ENCODE assay signal across 15 cellular contexts in the genomic region with DNA sequence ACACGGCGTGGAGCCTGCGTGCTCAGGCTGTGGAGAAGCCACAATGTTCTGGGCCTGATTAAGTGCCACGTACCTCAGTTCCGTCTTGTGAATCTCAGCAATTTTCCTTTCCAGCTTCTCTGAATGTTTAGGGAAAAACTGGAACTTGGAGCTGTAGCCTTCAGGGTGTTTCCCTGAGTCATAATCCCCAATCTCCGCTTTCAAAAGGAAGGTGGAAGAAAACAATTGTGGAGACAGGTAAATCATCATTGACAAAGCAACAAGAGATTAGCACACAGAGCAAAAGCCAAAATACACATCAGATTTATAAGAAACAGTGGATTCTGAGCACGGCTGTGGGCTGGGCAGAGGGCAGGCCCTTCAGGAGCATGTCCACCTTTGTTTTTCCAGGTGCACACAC.
DNase-seq lines count a peak whose midpoint lies in the region; ATAC-seq and TF ChIP-seq lines count a peak whose summit lies in the region.
"Had no signal": no experiment of that assay in that cellular context is flagged by ENCODE, and none has a peak within 500 bp of the region (broad histone marks: within the 10 kb centered on the region; RNA-seq: fewer than 3 reads in every experiment).

No MANE protein-coding gene starts in this region.

- POLR2A ChIA-PET in MCF 10A (lab: Yijun Ruan, JAX): no interaction called here
- POLR2A ChIA-PET in CD8-positive, alpha-beta memory T cell (lab: Charles Lee): no interaction called here
- POLR2A ChIA-PET in CD8-positive, alpha-beta T cell (lab: Charles Lee): no interaction called here

- BruUV-seq in MCF 10A (replicated peaks; lab: Mats Ljungman, UMichigan): no TSS peak

- ATAC-seq in esophagus mucosa: peak; percentile 29
- no peak for ATAC-seq in activated T-cell treated with anti-CD3 and anti-CD28 coated beads, Interleukin-2, amount 50 U/mL, for 4 hours
- ATAC-seq in CD8-positive, alpha-beta T cell: no peak

- H3K36me3 ChIP-seq in breast epithelium (no peaks in the 10 kb centered on the region), adipocyte (ENCODE audit: control insufficient read depth, insufficient read depth, low read length, severe bottlenecking) (no peaks in the 10 kb centered on the region)
- H3K36me3 ChIP-seq in CD8-positive, alpha-beta memory T cell (ENCODE audit: insufficient read depth, low read length): no peaks in the 10 kb centered on the region
- H3K36me3 ChIP-seq in CD8-positive, alpha-beta T cell (ENCODE audit: insufficient read depth, low read length): no peaks in the 10 kb centered on the region
- H3K36me3 ChIP-seq: HAP-1 had no signal

- H3K4me3 ChIP-seq in breast epithelium: no peak overlapping the region
- no peak overlapping the region for H3K4me3 ChIP-seq in adipocyte (ENCODE audit: low read length)
- H3K4me3 ChIP-seq in CD8-positive, alpha-beta memory T cell (ENCODE audit: low read length): no peak overlapping the region
- H3K4me3 ChIP-seq in CD8-positive, alpha-beta T cell (ENCODE audit: low read depth, low read length): no peak overlapping the region
- H3K4me3 ChIP-seq: GM23248, HAP-1 had no signal

- CTCF ChIA-PET in MCF 10A (lab: Yijun Ruan, JAX): interaction anchor here (0.5 to 5.9 kb wide), 12 partner anchors 11 to 813 kb away, joined by 3 to 82 read pairs (median 5); no protein-coding TSS in a partner anchor
- CTCF ChIA-PET in CD8-positive, alpha-beta memory T cell (lab: Charles Lee): no interaction called here
- CTCF ChIA-PET in CD8-positive, alpha-beta T cell (lab: Charles Lee): no interaction called here

- intact Hi-C loops in MCF 10A (cut with micrococcal nuclease) (no loop called here), breast epithelium (cut with DNase I; ENCODE audit: low total_unique reads) (no loop called here), head of caudate nucleus (cut with DNase I) (loop anchor here (10.0 kb wide), 3 partner anchors 129 to 289 kb away; a partner anchor contains a TSS)
- intact Hi-C loops in CD8-positive, alpha-beta T cell (cut with DNase I, micrococcal nuclease): loop anchor here in 1 of 2 experiments (10.0 kb wide), 1 partner anchor 309 kb away; no protein-coding TSS in a partner anchor

- no peak overlapping the region for H3K27ac ChIP-seq in breast epithelium
- no peak overlapping the region for H3K27ac ChIP-seq in CD8-positive, alpha-beta memory T cell (ENCODE audit: low read depth, low read length)
- no peak overlapping the region for H3K27ac ChIP-seq in CD8-positive, alpha-beta T cell (ENCODE audit: low read depth, low read length)
- H3K27ac ChIP-seq: 22Rv1, GM23248, HL-60 had no signal

- no peaks in the 10 kb centered on the region for H3K9me3 Mint-ChIP-seq in MCF 10A (ENCODE audit: unreplicated experiment)
- no peaks in the 10 kb centered on the region for H3K9me3 Mint-ChIP-seq in activated T-cell treated with anti-CD3 and anti-CD28 coated beads, Interleukin-2, amount 50 U/mL, for 4 hours
- H3K9me3 Mint-ChIP-seq in CD8-positive, alpha-beta memory T cell: no peaks in the 10 kb centered on the region
- H3K9me3 Mint-ChIP-seq in CD8-positive, alpha-beta T cell: no peaks in the 10 kb centered on the region

- H3K4me1 ChIP-seq in breast epithelium (no peaks in the 10 kb centered on the region), adipocyte (ENCODE audit: control insufficient read depth, insufficient read depth, low read length) (peaks cover 31% of the 10 kb centered on the region)
- H3K4me1 ChIP-seq in CD8-positive, alpha-beta memory T cell (ENCODE audit: insufficient read depth, low read length): no peaks in the 10 kb centered on the region
- peaks cover 4% of the 10 kb centered on the region for H3K4me1 ChIP-seq in CD8-positive, alpha-beta T cell (ENCODE audit: insufficient read depth, low read length)
- H3K4me1 ChIP-seq: HAP-1 had no signal

- no peaks in the 10 kb centered on the region for H3K27me3 Mint-ChIP-seq in MCF 10A (ENCODE audit: insufficient read depth, unreplicated experiment)
- no peaks in the 10 kb centered on the region for H3K27me3 Mint-ChIP-seq in activated T-cell treated with anti-CD3 and anti-CD28 coated beads, Interleukin-2, amount 50 U/mL, for 4 hours (ENCODE audit: low read depth)
- H3K27me3 Mint-ChIP-seq in CD8-positive, alpha-beta memory T cell: peaks cover 0 to 3% of the 10 kb centered on the region in 2 donors
- peaks cover 2% of the 10 kb centered on the region for H3K27me3 Mint-ChIP-seq in CD8-positive, alpha-beta T cell (ENCODE audit: low read depth)

- H3K9me3 ChIP-seq in breast epithelium (no peaks in the 10 kb centered on the region), adipocyte (ENCODE audit: control insufficient read depth, low read length) (no peaks in the 10 kb centered on the region)
- H3K9me3 ChIP-seq in CD8-positive, alpha-beta memory T cell (ENCODE audit: low read length): no peaks in the 10 kb centered on the region
- no peaks in the 10 kb centered on the region for H3K9me3 ChIP-seq in CD8-positive, alpha-beta T cell (ENCODE audit: low read length)
- H3K9me3 ChIP-seq: HAP-1 had no signal

- no peak overlapping the region for H3K27ac Mint-ChIP-seq in MCF 10A (ENCODE audit: low read depth, unreplicated experiment)
- H3K27ac Mint-ChIP-seq in CD8-positive, alpha-beta memory T cell: no peak overlapping the region
- no peak overlapping the region for H3K27ac Mint-ChIP-seq in CD8-positive, alpha-beta T cell
- H3K27ac Mint-ChIP-seq: CD14-positive monocyte had no signal

- peaks cover 5% of the 10 kb centered on the region for H3K4me1 Mint-ChIP-seq in MCF 10A (ENCODE audit: insufficient read depth, unreplicated experiment)
- peaks cover 3% of the 10 kb centered on the region for H3K4me1 Mint-ChIP-seq in activated T-cell treated with anti-CD3 and anti-CD28 coated beads, Interleukin-2, amount 50 U/mL, for 4 hours (ENCODE audit: low read depth)
- H3K4me1 Mint-ChIP-seq in CD8-positive, alpha-beta memory T cell: peaks cover 2 to 5% (median 4%) of the 10 kb centered on the region in 3 donors
- H3K4me1 Mint-ChIP-seq in CD8-positive, alpha-beta T cell (ENCODE audit: low read depth): peaks cover 3% of the 10 kb centered on the region

- TF ChIP-seq POLR2A in breast epithelium (IDR thresholded peaks at IDR 0.05): no peak

- no peak for TF ChIP-seq CTCF in MCF 10A (IDR thresholded peaks at IDR 0.05; ENCODE audit: unreplicated experiment)
- TF ChIP-seq CTCF in breast epithelium (IDR thresholded peaks at IDR 0.05): no peak
- TF ChIP-seq CTCF in CD8-positive, alpha-beta T cell (IDR thresholded peaks at IDR 0.05): no peak

- H3K27me3 ChIP-seq in breast epithelium (no peaks in the 10 kb centered on the region), adipocyte (replicated peaks; ENCODE audit: control insufficient read depth, insufficient read depth, low read length) (no peaks in the 10 kb centered on the region)
- H3K27me3 ChIP-seq in CD8-positive, alpha-beta memory T cell (ENCODE audit: insufficient read depth, low read length, poor library complexity, severe bottlenecking): no peaks in the 10 kb centered on the region
- no peaks in the 10 kb centered on the region for H3K27me3 ChIP-seq in CD8-positive, alpha-beta T cell (ENCODE audit: insufficient read depth, low read length)

- H3K4me3 Mint-ChIP-seq in MCF 10A (ENCODE audit: unreplicated experiment): no peak overlapping the region
- H3K4me3 Mint-ChIP-seq in activated T-cell treated with anti-CD3 and anti-CD28 coated beads, Interleukin-2, amount 50 U/mL, for 4 hours: no peak overlapping the region
- peak overlapping the region in 1 of 7 donors; percentile 4 for H3K4me3 Mint-ChIP-seq in CD8-positive, alpha-beta memory T cell
- no peak overlapping the region for H3K4me3 Mint-ChIP-seq in CD8-positive, alpha-beta T cell
- H3K4me3 Mint-ChIP-seq: CD14-positive monocyte had no signal

- no peaks in the 10 kb centered on the region for H3K36me3 Mint-ChIP-seq in MCF 10A (ENCODE audit: insufficient read depth, unreplicated experiment)
- no peaks in the 10 kb centered on the region for H3K36me3 Mint-ChIP-seq in activated T-cell treated with anti-CD3 and anti-CD28 coated beads, Interleukin-2, amount 50 U/mL, for 4 hours (ENCODE audit: insufficient read depth)
- H3K36me3 Mint-ChIP-seq in CD8-positive, alpha-beta memory T cell: no peaks in the 10 kb centered on the region
- H3K36me3 Mint-ChIP-seq in CD8-positive, alpha-beta T cell: no peaks in the 10 kb centered on the region
- H3K36me3 Mint-ChIP-seq: CD14-positive monocyte had no signal

- peak overlapping the region; percentile 17 for H3K9ac ChIP-seq in adipocyte (ENCODE audit: low read length)
- H3K9ac ChIP-seq: GM23248 had no signal

- DNase-seq in MCF 10A (ENCODE audit: unreplicated experiment) (peak; percentile 4), breast epithelium (ENCODE audit: low spot score in 2 of 2) (no peak), adipocyte (ENCODE audit: low read depth) (no peak), head of caudate nucleus (no peak)
- no peak for DNase-seq in activated T-cell treated with anti-CD3 and anti-CD28 coated beads, Interleukin-2, amount 50 U/mL, for 4 hours
- no peak for DNase-seq in CD8-positive, alpha-beta memory T cell
- no peak for DNase-seq in CD8-positive, alpha-beta T cell
- DNase-seq: DMS79 treated with DMSO at 0.1 percent for 48 hours, EL, GM23248 had no signal
